Comparison of ENCODE assay signal across 11 cellular contexts in the genomic region with DNA sequence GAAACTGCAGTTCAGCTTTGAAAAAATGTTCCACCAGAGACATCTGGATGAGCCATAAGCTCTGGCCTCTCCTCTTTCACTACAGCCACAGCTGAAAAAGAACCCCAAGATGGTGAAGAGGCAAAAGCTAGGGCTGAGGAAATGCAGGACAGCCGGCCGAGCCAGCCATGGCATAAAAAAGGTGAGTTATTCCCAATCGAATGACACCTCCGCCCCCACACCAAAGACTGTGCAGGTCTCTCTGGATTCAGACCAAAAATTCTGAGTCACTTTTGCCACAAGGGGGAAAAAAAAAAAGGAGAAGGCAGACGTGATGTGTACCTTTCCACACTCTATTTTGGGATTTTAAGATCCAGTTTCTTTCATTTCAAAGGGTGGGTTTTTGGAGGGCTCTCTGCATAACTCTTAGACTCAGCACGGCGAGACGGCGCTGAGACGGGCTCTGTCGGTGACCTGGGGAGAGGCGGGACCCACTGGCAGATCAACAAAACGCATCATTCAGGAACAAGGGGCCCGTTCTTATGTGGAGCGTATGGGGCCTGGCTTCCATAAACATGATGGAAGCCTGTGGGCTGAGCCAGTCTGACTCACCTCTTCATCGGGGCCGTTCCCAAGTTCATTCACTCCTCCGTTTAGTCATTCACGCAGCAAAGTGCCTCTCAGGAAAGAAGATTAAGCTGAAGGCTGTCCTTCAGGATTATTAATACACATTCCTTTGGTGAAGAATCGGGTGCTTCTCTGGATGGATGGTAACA. TPM values are rescaled to one million over a fixed set of nuclear protein-coding genes. Genes with fewer than 3 reads are reported as not detected.
DNase-seq lines count a peak whose midpoint lies in the region; ATAC-seq and TF ChIP-seq lines count a peak whose summit lies in the region.
"Had no signal": no experiment of that assay in that cellular context is flagged by ENCODE, and none has a peak within 500 bp of the region (broad histone marks: within the 10 kb centered on the region; RNA-seq: fewer than 3 reads in every experiment).

No MANE protein-coding gene starts in this region.

- DNase-seq in H4 (ENCODE audit: low spot score): peak; percentile 85
- DNase-seq in RWPE2 (ENCODE audit: low spot score): peak; percentile 98
- DNase-seq in fibroblast of mammary gland (ENCODE audit: low read depth): peak; percentile 86
- no peak for DNase-seq in sigmoid colon
- no peak for DNase-seq in cortex of kidney (lab: John Stamatoyannopoulos, UW)
- DNase-seq in T-helper 2 cell: no peak
- DNase-seq in germinal center (ENCODE audit: low spot score): no peak
- DNase-seq: activated CD4-positive, alpha-beta T cell treated with anti-CD3 and anti-CD28 coated beads, Interleukin-2, amount 10 ng/mL, durations not matched to agents 7 days and 5 days; left ventricle myocardium inferior; NCI-H510A treated with DMSO at 0.1 percent for 48 hours had no signal

- H3K9me3 ChIP-seq in RWPE2 (ENCODE audit: severe bottlenecking): no peaks in the 10 kb centered on the region
- no peaks in the 10 kb centered on the region for H3K9me3 ChIP-seq in sigmoid colon
- H3K9me3 ChIP-seq: left ventricle myocardium inferior, tibial nerve had no signal

- H3K36me3 ChIP-seq in RWPE2 (ENCODE audit: low read depth) (no peaks in the 10 kb centered on the region), sigmoid colon (no peaks in the 10 kb centered on the region)
- H3K36me3 ChIP-seq: left ventricle myocardium inferior, tibial nerve had no signal

- intact Hi-C loops in sigmoid colon (cut with DNase I): no loop called here

- TF ChIP-seq CTCF in RWPE2 (IDR thresholded peaks at IDR 0.05; ENCODE audit: poor library complexity, severe bottlenecking): no peak
- TF ChIP-seq CTCF in fibroblast of mammary gland (conservative IDR thresholded peaks at IDR 0.05; ENCODE audit: control insufficient read depth, insufficient read depth, low read depth, low read length): no peak
- no peak for TF ChIP-seq CTCF in sigmoid colon (IDR thresholded peaks at IDR 0.05)

- H3K4me1 ChIP-seq in RWPE2 (ENCODE audit: insufficient read depth, poor library complexity, severe bottlenecking) (peaks cover 14% of the 10 kb centered on the region), sigmoid colon (peaks cover 0 to 17% (median 7%) of the 10 kb centered on the region in 4 donors)

- H3K27ac ChIP-seq in RWPE2 (ENCODE audit: poor library complexity, severe bottlenecking): peak overlapping the region; percentile 62
- H3K27ac ChIP-seq in sigmoid colon: peak overlapping the region; percentile 17 to 41 (median 33)
- H3K27ac ChIP-seq: left ventricle myocardium inferior had no signal

- H3K4me3 ChIP-seq in RWPE2 (ENCODE audit: severe bottlenecking) (peak overlapping the region; percentile 9), fibroblast of mammary gland (ENCODE audit: control insufficient read depth, low read depth, low read length) (no peak overlapping the region), sigmoid colon (no peak overlapping the region)
- H3K4me3 ChIP-seq: left ventricle myocardium inferior, tibial nerve had no signal

- 87 to 88% methylated on average over 20 of the region's 20 CpGs for WGBS in sigmoid colon, 2 donors

- no peak for TF ChIP-seq EP300 in sigmoid colon (IDR thresholded peaks at IDR 0.05)

- ATAC-seq in RWPE2 (ENCODE audit: low read depth): peak; percentile 99

- H3K27me3 ChIP-seq in RWPE2 (ENCODE audit: insufficient read depth, poor library complexity, severe bottlenecking): no peaks in the 10 kb centered on the region
- no peaks in the 10 kb centered on the region for H3K27me3 ChIP-seq in sigmoid colon
- H3K27me3 ChIP-seq: tibial nerve had no signal

- TF ChIP-seq POLR2A in sigmoid colon (IDR thresholded peaks at IDR 0.05): no peak

RNA-seq across cellular contexts. Expression of gene NFATC2, which starts 54.8 kb away (rescaled TPM):
- 0.08 and 0.23 TPM in 2 replicates for total RNA-seq in H4 (2014; rRNA removed; shearing (Covaris generic))
- 10 to 100 TPM in 1 of 4 donors, 1 to 10 TPM in 3; 3.5 to 16.9 (median 5.8) TPM for total RNA-seq in sigmoid colon
- 1 to 10 TPM; 1.4 to 5.4 (median 1.8) TPM for polyA plus RNA-seq in sigmoid colon

Comparison
In these comparisons a context has a peak if more than half of its experiments do, and no peak if none do; other contexts are left out.
1. DNase-seq: peak in H4 (single experiment), RWPE2 (single experiment) and fibroblast of mammary gland (single experiment); none in sigmoid colon (single experiment), cortex of kidney (single experiment), T-helper 2 cell (0 of 5) and germinal center (single experiment).